Comparison of ENCODE assay signal across 32 cellular contexts in the genomic region with DNA sequence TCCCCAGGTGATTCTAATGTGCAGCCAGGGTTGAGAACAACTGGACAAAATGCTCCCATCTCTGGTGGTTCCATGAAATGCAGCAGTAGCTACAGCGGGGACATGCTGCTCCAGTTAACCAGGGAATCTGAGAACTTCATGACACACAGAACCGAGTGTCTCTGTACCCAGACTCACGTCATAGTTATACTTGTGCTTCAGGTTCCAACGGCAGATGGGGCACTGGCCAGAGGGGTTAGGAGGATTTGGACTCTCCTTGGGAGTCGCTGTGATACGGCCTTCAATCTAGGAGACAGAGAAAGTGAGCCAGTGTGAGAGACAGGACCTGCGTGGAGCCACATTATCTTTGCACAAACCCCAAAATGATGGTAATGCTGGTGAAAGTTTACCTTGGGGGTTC. TPM values are rescaled to one million over a fixed set of nuclear protein-coding genes. Genes with fewer than 3 reads are reported as not detected.
"Had no signal": no experiment of that assay in that cellular context is flagged by ENCODE, and none has a peak within 500 bp of the region (broad histone marks: within the 10 kb centered on the region; RNA-seq: fewer than 3 reads in every experiment).

No MANE protein-coding gene starts in this region.

- H3K27ac Mint-ChIP-seq: activated CD4-positive, alpha-beta memory T cell treated with anti-CD3 and anti-CD28 coated beads for 36 hours; activated CD4-positive, alpha-beta T cell treated with anti-CD3 and anti-CD28 coated beads for 36 hours; activated CD4-positive, alpha-beta T cell treated with anti-CD3 and anti-CD28 coated beads, Interleukin-2, amount 10 ng/mL, durations not matched to agents 24 days and 14 days; activated CD8-positive, alpha-beta memory T cell treated with anti-CD3 and anti-CD28 coated beads, Interleukin-2, amount 10 ng/mL, durations not matched to agents 7 days and 5 days; activated CD8-positive, alpha-beta T cell treated with anti-CD3 and anti-CD28 coated beads, Interleukin-2, amount 10 ng/mL, durations not matched to agents 7 days and 5 days; activated naive CD4-positive, alpha-beta T cell treated with anti-CD3 and anti-CD28 coated beads for 36 hours; activated naive CD8-positive, alpha-beta T cell treated with anti-CD3 and anti-CD28 coated beads for 36 hours; activated naive CD8-positive, alpha-beta T cell treated with anti-CD3 and anti-CD28 coated beads, Interleukin-2, amount 50 U/mL, for 24 hours; activated T-helper 1 cell treated with anti-CD3 and anti-CD28 coated beads, Interleukin-12 subunit alpha, Interleukin-12 subunit beta, Interleukin-2, Interleukin-4 antibody, amounts not matched to agents 30 ng/mL and 10 ng/mL and 1 ng/mL, durations not matched to agents 14 hours and 24 hours and 36 hours; activated T-helper 2 cell treated with anti-CD3 and anti-CD28 coated beads, Interferon-gamma antibody, Interleukin-2, Interleukin-4, amounts not matched to agents 10 μg/mL and 5 μg/mL and 100 μg/mL, durations not matched to agents 14 hours and 24 hours and 36 hours had no signal

- H3K4me3 ChIP-seq: adrenal gland, body of pancreas, breast epithelium, cardiac muscle cell, colonic mucosa, esophagus muscularis mucosa, gastroesophageal sphincter had no signal

- H3K36me3 ChIP-seq: breast epithelium had no signal

- H3K9me3 Mint-ChIP-seq: activated CD4-positive, alpha-beta memory T cell treated with anti-CD3 and anti-CD28 coated beads for 36 hours; activated CD4-positive, alpha-beta T cell treated with anti-CD3 and anti-CD28 coated beads, Interleukin-2, amount 10 ng/mL, durations not matched to agents 24 days and 14 days; activated naive CD4-positive, alpha-beta T cell treated with anti-CD3 and anti-CD28 coated beads for 36 hours; activated naive CD4-positive, alpha-beta T cell treated with anti-CD3 and anti-CD28 coated beads, Interleukin-2, amount 50 U/mL, for 24 hours; activated naive CD8-positive, alpha-beta T cell treated with anti-CD3 and anti-CD28 coated beads for 36 hours; activated naive CD8-positive, alpha-beta T cell treated with anti-CD3 and anti-CD28 coated beads, Interleukin-2, amount 50 U/mL, for 24 hours; activated T-helper 1 cell treated with anti-CD3 and anti-CD28 coated beads, Interleukin-12 subunit alpha, Interleukin-12 subunit beta, Interleukin-2, Interleukin-4 antibody, amounts not matched to agents 30 ng/mL and 10 ng/mL and 1 ng/mL, durations not matched to agents 14 hours and 24 hours and 36 hours; activated T-helper 2 cell treated with anti-CD3 and anti-CD28 coated beads, Interferon-gamma antibody, Interleukin-2, Interleukin-4, amounts not matched to agents 10 μg/mL and 5 μg/mL and 100 μg/mL, durations not matched to agents 14 hours and 24 hours and 36 hours had no signal

- H3K9me3 ChIP-seq: adrenal gland, body of pancreas, breast epithelium, colonic mucosa, esophagus muscularis mucosa, gastroesophageal sphincter had no signal

- DNase-seq: activated CD4-positive, alpha-beta memory T cell treated with anti-CD3 and anti-CD28 coated beads for 36 hours; activated CD4-positive, alpha-beta T cell treated with anti-CD3 and anti-CD28 coated beads for 36 hours; activated CD4-positive, alpha-beta T cell treated with anti-CD3 and anti-CD28 coated beads, Interleukin-2, amount 10 ng/mL, durations not matched to agents 24 days and 14 days; activated CD4-positive, CD25-positive, alpha-beta regulatory T cell; activated CD4-positive, CD25-positive, alpha-beta regulatory T cell treated with anti-CD3 and anti-CD28 coated beads, Interleukin-2, amount 50 U/mL, for 72 hours; activated CD8-positive, alpha-beta memory T cell treated with anti-CD3 and anti-CD28 coated beads, Interleukin-2, amount 10 ng/mL, durations not matched to agents 7 days and 5 days; activated CD8-positive, alpha-beta memory T cell treated with anti-CD3 and anti-CD28 coated beads, Interleukin-2, amount 50 U/mL, for 4 hours; activated CD8-positive, alpha-beta T cell treated with anti-CD3 and anti-CD28 coated beads, Interleukin-2, amount 10 ng/mL, durations not matched to agents 7 days and 5 days; activated effector memory CD4-positive, alpha-beta T cell treated with anti-CD3 and anti-CD28 coated beads, Interleukin-2, amount 50 U/mL, for 16 hours; activated naive CD4-positive, alpha-beta T cell treated with anti-CD3 and anti-CD28 coated beads for 36 hours; activated naive CD8-positive, alpha-beta T cell treated with anti-CD3 and anti-CD28 coated beads for 36 hours; activated naive CD8-positive, alpha-beta T cell treated with anti-CD3 and anti-CD28 coated beads, Interleukin-2, amount 50 U/mL, for 24 hours; activated T-cell treated with anti-CD3 and anti-CD28 coated beads, Interleukin-2, amount 50 U/mL, for 1 hour; activated T-cell treated with anti-CD3 and anti-CD28 coated beads, Interleukin-2, amount 50 U/mL, for 48 hours; adrenal gland; body of pancreas; central memory CD4-positive, alpha-beta T cell; cerebellar nuclear complex; colonic mucosa; effector CD8-positive, alpha-beta T cell; erythroblast; foreskin keratinocyte; T-helper 1 cell; T-helper 2 cell had no signal

- H3K27ac ChIP-seq: adrenal gland, body of pancreas, breast epithelium, cardiac muscle cell, colonic mucosa, esophagus muscularis mucosa, foreskin keratinocyte, gastroesophageal sphincter had no signal

- H3K4me3 Mint-ChIP-seq: activated CD4-positive, alpha-beta memory T cell treated with anti-CD3 and anti-CD28 coated beads for 36 hours; activated CD4-positive, alpha-beta T cell treated with anti-CD3 and anti-CD28 coated beads for 36 hours; activated CD4-positive, alpha-beta T cell treated with anti-CD3 and anti-CD28 coated beads, Interleukin-2, amount 10 ng/mL, durations not matched to agents 24 days and 14 days; activated CD8-positive, alpha-beta memory T cell treated with anti-CD3 and anti-CD28 coated beads, Interleukin-2, amount 10 ng/mL, durations not matched to agents 7 days and 5 days; activated CD8-positive, alpha-beta T cell treated with anti-CD3 and anti-CD28 coated beads, Interleukin-2, amount 10 ng/mL, durations not matched to agents 7 days and 5 days; activated naive CD4-positive, alpha-beta T cell treated with anti-CD3 and anti-CD28 coated beads for 36 hours; activated naive CD4-positive, alpha-beta T cell treated with anti-CD3 and anti-CD28 coated beads, Interleukin-2, amount 50 U/mL, for 24 hours; activated naive CD8-positive, alpha-beta T cell treated with anti-CD3 and anti-CD28 coated beads for 36 hours; activated naive CD8-positive, alpha-beta T cell treated with anti-CD3 and anti-CD28 coated beads, Interleukin-2, amount 50 U/mL, for 24 hours; activated T-helper 1 cell treated with anti-CD3 and anti-CD28 coated beads, Interleukin-12 subunit alpha, Interleukin-12 subunit beta, Interleukin-2, Interleukin-4 antibody, amounts not matched to agents 30 ng/mL and 10 ng/mL and 1 ng/mL, durations not matched to agents 14 hours and 24 hours and 36 hours had no signal

- H3K27me3 Mint-ChIP-seq: activated CD4-positive, alpha-beta memory T cell treated with anti-CD3 and anti-CD28 coated beads for 36 hours; activated CD4-positive, alpha-beta T cell treated with anti-CD3 and anti-CD28 coated beads for 36 hours; activated CD4-positive, alpha-beta T cell treated with anti-CD3 and anti-CD28 coated beads, Interleukin-2, amount 10 ng/mL, durations not matched to agents 24 days and 14 days; activated CD8-positive, alpha-beta memory T cell treated with anti-CD3 and anti-CD28 coated beads, Interleukin-2, amount 10 ng/mL, durations not matched to agents 7 days and 5 days; activated naive CD4-positive, alpha-beta T cell treated with anti-CD3 and anti-CD28 coated beads, Interleukin-2, amount 50 U/mL, for 24 hours; activated naive CD8-positive, alpha-beta T cell treated with anti-CD3 and anti-CD28 coated beads for 36 hours; activated naive CD8-positive, alpha-beta T cell treated with anti-CD3 and anti-CD28 coated beads, Interleukin-2, amount 50 U/mL, for 24 hours had no signal

- H3K4me1 ChIP-seq: breast epithelium, foreskin keratinocyte had no signal

- ATAC-seq: activated CD4-positive, alpha-beta T cell treated with anti-CD3 and anti-CD28 coated beads for 36 hours; activated CD8-positive, alpha-beta memory T cell treated with anti-CD3 and anti-CD28 coated beads, Interleukin-2, amount 10 ng/mL, durations not matched to agents 7 days and 5 days; activated CD8-positive, alpha-beta T cell treated with anti-CD3 and anti-CD28 coated beads, Interleukin-2, amount 10 ng/mL, durations not matched to agents 7 days and 5 days; activated naive CD8-positive, alpha-beta T cell treated with anti-CD3 and anti-CD28 coated beads, Interleukin-2, amount 50 U/mL, for 24 hours; body of pancreas; foreskin keratinocyte; gastroesophageal sphincter had no signal

- H3K27me3 ChIP-seq: adrenal gland, body of pancreas, breast epithelium, cardiac muscle cell, colonic mucosa, esophagus muscularis mucosa, foreskin keratinocyte, gastroesophageal sphincter had no signal

- H3K36me3 Mint-ChIP-seq: activated naive CD8-positive, alpha-beta T cell treated with anti-CD3 and anti-CD28 coated beads for 36 hours had no signal

RNA-seq across cellular contexts. Expression of a gene that starts 33.5 kb away (rescaled TPM):
- total RNA-seq: activated CD4-positive, alpha-beta memory T cell treated with anti-CD3 and anti-CD28 coated beads for 36 hours; activated CD4-positive, alpha-beta T cell treated with anti-CD3 and anti-CD28 coated beads for 36 hours; activated CD4-positive, alpha-beta T cell treated with anti-CD3 and anti-CD28 coated beads, Interleukin-2, amount 10 ng/mL, durations not matched to agents 24 days and 14 days; activated CD8-positive, alpha-beta memory T cell treated with anti-CD3 and anti-CD28 coated beads for 36 hours; activated CD8-positive, alpha-beta memory T cell treated with anti-CD3 and anti-CD28 coated beads, Interleukin-2, amount 10 ng/mL, durations not matched to agents 7 days and 5 days; activated CD8-positive, alpha-beta T cell treated with anti-CD3 and anti-CD28 coated beads, Interleukin-2, amount 10 ng/mL, durations not matched to agents 7 days and 5 days; activated naive CD4-positive, alpha-beta T cell treated with anti-CD3 and anti-CD28 coated beads for 36 hours; activated naive CD8-positive, alpha-beta T cell treated with anti-CD3 and anti-CD28 coated beads for 36 hours; activated T-helper 1 cell treated with anti-CD3 and anti-CD28 coated beads, Interleukin-12 subunit alpha, Interleukin-12 subunit beta, Interleukin-2, Interleukin-4 antibody, amounts not matched to agents 30 ng/mL and 10 ng/mL and 1 ng/mL, durations not matched to agents 14 hours and 24 hours and 36 hours; activated T-helper 2 cell treated with anti-CD3 and anti-CD28 coated beads, Interferon-gamma antibody, Interleukin-2, Interleukin-4, amounts not matched to agents 10 μg/mL and 5 μg/mL and 100 μg/mL, durations not matched to agents 14 hours and 24 hours and 36 hours; body of pancreas; breast epithelium; colonic mucosa had no signal
